In genomic region chr20:24678351-24679106, GRCh38 we compare ENCODE assay signal across 16 cellular contexts.
"Had no signal": no experiment of that assay in that cellular context is flagged by ENCODE, and none has a peak within 500 bp of the region (broad histone marks: within the 10 kb centered on the region; RNA-seq: fewer than 3 reads in every experiment).

No MANE protein-coding gene starts in this region.

- H3K9me3 ChIP-seq: left lung, thyroid gland had no signal

- H3K36me3 ChIP-seq: left lung, thyroid gland had no signal

- H3K27me3 ChIP-seq: foreskin keratinocyte, thyroid gland had no signal

- ATAC-seq: foreskin keratinocyte; left lung; stimulated activated naive CD8-positive, alpha-beta T cell treated with anti-CD3 and anti-CD28 coated beads, Interleukin-15, Interleukin-2, amounts not matched to agents 100 U/mL and 50 U/mL, for 24 hours had no signal

- DNase-seq: activated CD4-positive, alpha-beta T cell treated with anti-CD3 and anti-CD28 coated beads for 4 hours; activated CD4-positive, alpha-beta T cell treated with anti-CD3 and anti-CD28 coated beads, Interleukin-2, amount 50 U/mL, for 48 hours; activated CD4-positive, CD25-positive, alpha-beta regulatory T cell; activated T-cell treated with anti-CD3 and anti-CD28 coated beads, Interleukin-2, amount 50 U/mL, for 48 hours; amygdala; effector memory CD4-positive, alpha-beta T cell; foreskin keratinocyte; kidney glomerular epithelial cell; left lung; mammary epithelial cell; nephron progenitor cell; stimulated activated CD4-positive, alpha-beta T cell treated with anti-CD3 and anti-CD28 coated beads, Interleukin-4, amount 100 ng/mL, for 4 hours; stimulated activated naive CD8-positive, alpha-beta T cell treated with anti-CD3 and anti-CD28 coated beads, Interleukin-15, Interleukin-2, amounts not matched to agents 100 U/mL and 50 U/mL, for 24 hours; T1000; thyroid gland had no signal

- H3K4me3 ChIP-seq: left lung, thyroid gland had no signal

- H3K4me1 ChIP-seq: foreskin keratinocyte, left lung had no signal

- H3K27ac ChIP-seq: foreskin keratinocyte, left lung, parathyroid adenoma, thyroid gland had no signal
